1 cellular context compared by ENCODE assay signal in the genomic region with DNA sequence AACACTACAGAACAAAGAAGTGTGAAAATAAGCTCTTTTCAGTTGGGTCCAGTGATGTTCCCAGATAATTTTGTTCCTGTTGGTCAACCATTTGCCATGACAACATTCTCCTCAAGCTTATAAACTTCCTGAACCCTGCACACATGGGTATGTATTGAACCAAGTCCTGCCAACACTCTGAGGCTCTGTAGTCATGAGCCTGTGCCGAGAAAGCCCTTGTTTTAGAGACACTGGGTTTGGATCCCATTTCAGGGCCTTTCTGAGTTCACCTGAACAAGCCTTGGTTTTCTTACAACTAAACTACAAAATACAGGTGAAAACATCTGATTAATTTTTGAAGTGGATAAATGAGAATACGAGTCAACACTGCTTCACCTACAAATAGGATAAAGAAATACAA.
TF ChIP-seq lines count a peak whose summit lies in the region.

No MANE protein-coding gene starts in this region.

TF ChIP-seq in SK-N-SH treated with all-trans-retinoic acid at 6 μM for 48 hours, 23 proteins besides CTCF, POLR2A, EP300 and RAD21:
- TF ChIP-seq ZFP3 (CRISPR knock-in tag; IDR thresholded peaks at IDR 0.05) (no peak), POU6F1 (CRISPR knock-in tag; IDR thresholded peaks at IDR 0.05; ENCODE audit: borderline replicate concordance, low read depth) (no peak), GLIS3 (CRISPR knock-in tag; IDR thresholded peaks at IDR 0.05) (no peak), TSHZ2 (CRISPR knock-in tag; IDR thresholded peaks at IDR 0.05) (no peak), TOX (CRISPR knock-in tag; IDR thresholded peaks at IDR 0.05; ENCODE audit: borderline replicate concordance) (no peak), CREB5 (CRISPR knock-in tag; IDR thresholded peaks at IDR 0.05; ENCODE audit: low read depth) (no peak), CSDC2 (CRISPR knock-in tag; IDR thresholded peaks at IDR 0.05) (no peak), TCF4 (CRISPR knock-in tag; IDR thresholded peaks at IDR 0.05; ENCODE audit: borderline replicate concordance) (no peak), PPARA (CRISPR knock-in tag; IDR thresholded peaks at IDR 0.05; ENCODE audit: borderline replicate concordance) (no peak), RARB (CRISPR knock-in tag; IDR thresholded peaks at IDR 0.05) (no peak), ZFP30 (CRISPR knock-in tag; IDR thresholded peaks at IDR 0.05) (no peak), ZNF565 (CRISPR knock-in tag; conservative IDR thresholded peaks at IDR 0.05; ENCODE audit: low read depth) (no peak), ARNTL (CRISPR knock-in tag; IDR thresholded peaks at IDR 0.05; ENCODE audit: borderline replicate concordance, low read depth) (no peak)
